27 cellular contexts compared by ENCODE assay signal in the genomic region with DNA sequence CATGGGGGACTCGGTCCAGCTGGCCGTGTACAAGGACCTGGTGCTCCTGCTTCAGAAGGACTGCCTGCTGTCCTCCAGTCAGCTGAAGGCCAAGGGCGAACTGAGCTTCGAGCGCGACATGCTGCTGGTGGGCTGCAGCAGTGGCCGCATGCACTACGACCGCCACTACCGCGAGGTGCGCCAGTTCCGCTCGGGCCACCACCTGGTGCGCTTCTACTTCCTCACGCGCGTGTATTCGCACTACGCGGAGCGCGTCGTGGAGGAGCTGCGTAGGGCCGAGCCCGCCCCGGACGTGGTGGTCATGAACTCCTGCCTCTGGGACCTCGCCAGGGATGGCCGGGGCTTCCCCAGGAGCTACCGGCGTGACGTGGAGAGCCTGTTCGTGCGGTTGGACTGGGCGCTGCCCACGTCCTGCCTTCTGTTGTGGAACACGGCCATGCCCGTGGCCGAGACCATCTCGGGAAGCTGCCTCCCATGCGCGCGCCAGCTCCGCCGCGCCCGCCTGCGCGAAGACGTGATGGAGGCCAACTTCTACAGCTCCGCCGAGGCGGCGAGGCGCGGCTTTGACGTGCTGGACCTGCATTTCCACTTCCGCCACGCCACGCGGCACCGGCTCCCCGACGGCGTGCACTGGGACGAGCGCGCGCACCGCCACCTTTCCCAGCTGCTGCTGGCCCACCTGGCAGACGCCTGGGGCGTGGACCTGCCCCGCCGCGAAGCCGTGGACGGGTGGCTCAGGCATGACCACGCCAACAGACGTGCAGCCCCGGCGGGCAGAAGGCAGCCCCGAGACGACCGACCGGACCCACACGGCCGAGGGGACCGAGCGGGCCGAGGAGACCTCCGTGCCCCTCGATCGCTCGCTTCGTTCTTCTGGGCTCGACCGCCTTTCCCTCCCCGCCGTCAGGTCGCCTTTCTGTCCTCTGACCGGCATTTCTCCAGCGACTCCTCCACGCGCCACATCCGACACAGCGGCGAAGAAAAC.
DNase-seq lines count a peak whose midpoint lies in the region; ATAC-seq and TF ChIP-seq lines count a peak whose summit lies in the region.
"Had no signal": no experiment of that assay in that cellular context is flagged by ENCODE, and none has a peak within 500 bp of the region (broad histone marks: within the 10 kb centered on the region; RNA-seq: fewer than 3 reads in every experiment).

No MANE protein-coding gene starts in this region.

- no peak overlapping the region for H3K14ac ChIP-seq in trophoblast cell (ENCODE audit: low read length)

- H3K4ac ChIP-seq in trophoblast cell (ENCODE audit: low read depth, low read length), result no peak overlapping the region

- ATAC-seq in left ventricle myocardium superior, result no peak
- no peak for ATAC-seq in HG02610 (IDR thresholded peaks at IDR 0.05; ENCODE audit: unreplicated experiment)
- ATAC-seq: activated CD8-positive, alpha-beta T cell treated with anti-CD3 and anti-CD28 coated beads, Interleukin-2, amount 10 ng/mL, durations not matched to agents 7 days and 5 days; activated T-helper 17 cell treated with anti-CD3 and anti-CD28 coated beads, Interleukin-2, amount 50 U/mL, for 72 hours; left lobe of liver had no signal

- no peaks in the 10 kb centered on the region for H3K36me3 ChIP-seq in trophoblast cell (ENCODE audit: control insufficient read depth in 1 of 2, insufficient read depth in 2 of 2, low read length in 2 of 2)
- no peaks in the 10 kb centered on the region for H3K36me3 ChIP-seq in thyroid gland
- H3K36me3 ChIP-seq: ascending aorta, BLaER1, HAP-1 had no signal

- H3K18ac ChIP-seq in trophoblast cell (ENCODE audit: low read length), result no peak overlapping the region

- no peak for TF ChIP-seq CTCF in GM10266 (IDR thresholded peaks at IDR 0.05; ENCODE audit: control insufficient read depth, insufficient read depth, low read depth, missing control alignments)
- no peak for TF ChIP-seq CTCF in thyroid gland (IDR thresholded peaks at IDR 0.05)

- H3K9ac ChIP-seq in trophoblast cell (ENCODE audit: low read length), result no peak overlapping the region
- H3K9ac ChIP-seq: BLaER1, KMS-11 had no signal

- H3K4me3 ChIP-seq in trophoblast cell (ENCODE audit: low read depth, low read length) (peak overlapping the region; percentile 42), thyroid gland (replicated peaks in 1 of 3) (no peak overlapping the region)
- H3K4me3 ChIP-seq: ascending aorta, BLaER1, coronary artery, HAP-1 had no signal

- no peak overlapping the region for H2AK5ac ChIP-seq in trophoblast cell (ENCODE audit: low read length)

- H3K9me3 ChIP-seq in trophoblast cell (ENCODE audit: insufficient read depth, low read depth, low read length) (peaks cover 18% of the 10 kb centered on the region), thyroid gland (no peaks in the 10 kb centered on the region)
- H3K9me3 ChIP-seq: HAP-1 had no signal

- H3K27ac ChIP-seq in trophoblast cell (ENCODE audit: low read depth, low read length) (no peak overlapping the region), thyroid gland (no peak overlapping the region)
- H3K27ac ChIP-seq: ascending aorta, BLaER1, coronary artery, KMS-11, VCaP had no signal

- no peaks in the 10 kb centered on the region for H3K79me2 ChIP-seq in trophoblast cell (ENCODE audit: control insufficient read depth, insufficient read depth, low read length, poor library complexity)

- H2BK12ac ChIP-seq in trophoblast cell (ENCODE audit: low read length), result no peak overlapping the region

- no peak overlapping the region for H4K91ac ChIP-seq in trophoblast cell (ENCODE audit: low read depth, low read length)

- H3K27me3 ChIP-seq in trophoblast cell (ENCODE audit: insufficient read depth, low read length) (no peaks in the 10 kb centered on the region), thyroid gland (no peaks in the 10 kb centered on the region)
- H3K27me3 ChIP-seq: ascending aorta, BLaER1 had no signal

- no peak overlapping the region for H4K8ac ChIP-seq in trophoblast cell (ENCODE audit: low read depth, low read length)

- TF ChIP-seq POLR2A in thyroid gland (IDR thresholded peaks at IDR 0.05), result no peak

- no peak overlapping the region for H2BK5ac ChIP-seq in trophoblast cell (ENCODE audit: low read depth, low read length, poor library complexity)

- H3K4me1 ChIP-seq in trophoblast cell (ENCODE audit: control insufficient read depth in 1 of 2, insufficient read depth in 2 of 2, low read length in 2 of 2), result no peaks in the 10 kb centered on the region
- no peaks in the 10 kb centered on the region for H3K4me1 ChIP-seq in thyroid gland
- H3K4me1 ChIP-seq: ascending aorta, BLaER1, HAP-1 had no signal

- H3K23ac ChIP-seq in trophoblast cell (ENCODE audit: low read length), result no peak overlapping the region

- H4K12ac ChIP-seq in trophoblast cell (ENCODE audit: low read depth, low read length), result no peak overlapping the region

- H2BK120ac ChIP-seq in trophoblast cell (ENCODE audit: insufficient read depth, low read length, poor library complexity), result no peak overlapping the region

- no peak overlapping the region for H3K4me2 ChIP-seq in trophoblast cell (ENCODE audit: low read length)
- H3K4me2 ChIP-seq: BLaER1, KMS-11 had no signal

- no CpG with 5 or more reads among the region's 109 CpGs for WGBS in trophoblast cell (ENCODE audit: extremely low coverage, insufficient coverage, insufficient read length)
- WGBS in thyroid gland, 2 donors, result 82 to 87% methylated on average over 59 to 88 of the region's 109 CpGs

- H2AFZ ChIP-seq in trophoblast cell (ENCODE audit: insufficient read depth, low read length, poor library complexity), result no peak overlapping the region

- H3K79me1 ChIP-seq in trophoblast cell (ENCODE audit: low read length), result no peaks in the 10 kb centered on the region

- DNase-seq in D341Med (ENCODE audit: low spot score), result peak; percentile 14
- DNase-seq in GM10266 (ENCODE audit: extremely low spot score), result peak; percentile 26
- peak; percentile 28 for DNase-seq in left ventricle myocardium superior
- no peak for DNase-seq in trophoblast cell
- DNase-seq in EL, result no peak
- no peak for DNase-seq in COLO668 (lab: John Stamatoyannopoulos, UW; ENCODE audit: unreplicated experiment)
- no peak for DNase-seq in thyroid gland
- DNase-seq: activated CD4-positive, alpha-beta T cell treated with anti-CD3 and anti-CD28 coated beads for 4 hours; activated CD8-positive, alpha-beta T cell treated with anti-CD3 and anti-CD28 coated beads, Interleukin-2, amount 10 ng/mL, durations not matched to agents 7 days and 5 days; DMS53; effector memory CD4-positive, alpha-beta T cell; immature natural killer cell; NCI-H1417; NCI-H2029; NCI-H526 treated with DMSO at 0.1 percent for 48 hours; SHP77 treated with DMSO at 0.1 percent for 48 hours; stimulated activated CD4-positive, alpha-beta T cell treated with anti-CD3 and anti-CD28 coated beads, Interleukin-4, amount 100 ng/mL, for 24 hours; T-helper 9 cell had no signal

- intact Hi-C loops in left ventricle myocardium superior (cut with micrococcal nuclease), result no loop called here
- intact Hi-C loops in thyroid gland (cut with DNase I), result no loop called here

Comparison
In these comparisons a context has a peak if more than half of its experiments do, and no peak if none do; other contexts are left out.
1. DNase-seq: peak in D341Med (single experiment), GM10266 (single experiment) and left ventricle myocardium superior (single experiment); none in trophoblast cell (0 of 2), EL (single experiment), COLO668 (single experiment) and thyroid gland (0 of 2).